8 cellular contexts compared by ENCODE assay signal in genomic region chr14:74251546-74252030, GRCh38. TPM values are rescaled to one million over a fixed set of nuclear protein-coding genes. Genes with fewer than 3 reads are reported as not detected.
A peak's percentile ranks its signal among the peaks of the same experiment; 100 is the strongest.
DNase-seq lines count a peak whose midpoint lies in the region; ATAC-seq and TF ChIP-seq lines count a peak whose summit lies in the region.

No MANE protein-coding gene starts in this region.

- TF ChIP-seq POLR2A in lower leg skin (IDR thresholded peaks at IDR 0.05): no peak

- H3K4me3 ChIP-seq in choroid plexus epithelial cell (ENCODE audit: low read depth, low read length) (peak overlapping the region; percentile 49), lower leg skin (ENCODE audit: low read depth, poor library complexity, severe bottlenecking) (no peak overlapping the region)

- 8 to 13% methylated on average over 11 of the region's 11 CpGs for WGBS in lower leg skin, 2 donors

- peak; percentile 95 for TF ChIP-seq CTCF in choroid plexus epithelial cell (conservative IDR thresholded peaks at IDR 0.05; ENCODE audit: low read depth, low read length)
- peak in 1 of 3 donors; percentile 82 for TF ChIP-seq CTCF in lower leg skin (IDR thresholded peaks at IDR 0.05)

- intact Hi-C loops in lower leg skin (cut with DNase I; ENCODE audit: low total_unique reads): loop anchor here (10.0 kb wide), 1 partner anchor 137 kb away; no protein-coding TSS in a partner anchor

- DNase-seq in SIG-M5 treated with dmso at 0.1 percent for 504 hours (lab: John Stamatoyannopoulos, UW; ENCODE audit: unreplicated experiment): peak; percentile 78
- DNase-seq in SIG-M5 (lab: John Stamatoyannopoulos, UW): no peak
- DNase-seq in NCI-H446 (lab: John Stamatoyannopoulos, UW): peak; percentile 70 to 83
- peak; percentile 67 to 69 for DNase-seq in activated CD4-positive, alpha-beta T cell treated with anti-CD3 and anti-CD28 coated beads for 4 hours
- DNase-seq in choroid plexus epithelial cell (ENCODE audit: low read depth): peak; percentile 89
- DNase-seq in lower leg skin (ENCODE audit: low spot score in 2 of 2): peak; percentile 48 to 92
- DNase-seq in stimulated activated CD4-positive, alpha-beta T cell treated with anti-CD3 and anti-CD28 coated beads, Interleukin-4, amount 100 ng/mL, for 4 hours: peak; percentile 59 to 67

- peak; percentile 76 for ATAC-seq in HG03103 (IDR thresholded peaks at IDR 0.05; ENCODE audit: low read depth, unreplicated experiment)

RNA-seq across cellular contexts. Expression of gene VSX2, which starts 12.3 kb away (rescaled TPM):
- total RNA-seq in lower leg skin: not detected

RNA-seq across cellular contexts. Expression of gene ABCD4, which starts 51.1 kb away (rescaled TPM):
- 10 to 100 TPM; 29.6 to 50.3 (median 33.9) TPM for total RNA-seq in lower leg skin
